ENCODE assay signal across 15 cellular contexts in genomic region chr15:100042558-100042957, GRCh38.
A peak's percentile ranks its signal among the peaks of the same experiment; 100 is the strongest.
DNase-seq lines count a peak whose midpoint lies in the region; ATAC-seq, FAIRE-seq and TF ChIP-seq lines count a peak whose summit lies in the region.
"Had no signal": no experiment of that assay in that cellular context is flagged by ENCODE, and none has a peak within 500 bp of the region (broad histone marks: within the 10 kb centered on the region; RNA-seq: fewer than 3 reads in every experiment).

No MANE protein-coding gene starts in this region.

- DNase-seq in HK-2 (ENCODE audit: unreplicated experiment), result peak; percentile 6
- peak; percentile 37 for DNase-seq in RCC 7860 (ENCODE audit: low spot score)
- peak; percentile 38 for DNase-seq in epithelial cell of esophagus (ENCODE audit: low read depth)
- DNase-seq in psoas muscle, result peak in 1 of 2 donors; percentile 66
- no peak for DNase-seq in NCI-H146 treated with DMSO at 0.1 percent for 48 hours (lab: John Stamatoyannopoulos, UW; ENCODE audit: unreplicated experiment)
- DNase-seq in ACHN, result no peak
- DNase-seq in stimulated activated CD4-positive, alpha-beta T cell treated with anti-CD3 and anti-CD28 coated beads, Interleukin-1b, Interleukin-23, amount 100 ng/mL, for 48 hours, result no peak
- DNase-seq: activated CD4-positive, alpha-beta T cell treated with anti-CD3 and anti-CD28 coated beads, Interleukin-2, amount 50 U/mL, for 1 hour; GF-D8; right lobe of liver; RPMI8226; stimulated activated naive CD8-positive, alpha-beta T cell treated with anti-CD3 and anti-CD28 coated beads, Interleukin-15, Interleukin-2, amounts not matched to agents 100 U/mL and 50 U/mL, for 24 hours; T-helper 17 cell had no signal

- H3K9me3 ChIP-seq in psoas muscle, result no peaks in the 10 kb centered on the region
- H3K9me3 ChIP-seq: right lobe of liver had no signal

- WGBS in psoas muscle, 3 donors, result 46 to 73% (median 57%) methylated on average over 5 of the region's 5 CpGs

- no peak for TF ChIP-seq CTCF in epithelial cell of esophagus (IDR thresholded peaks at IDR 0.05; ENCODE audit: insufficient read depth, low read depth, low read length, missing control alignments)
- no peak for TF ChIP-seq CTCF in psoas muscle (IDR thresholded peaks at IDR 0.05)

- in situ Hi-C loops in ACHN (cut with HindIII; ENCODE audit: low pct_ligation_motif_present, low pct_unique_long_range_greater_than_20kb, low sequenced_read_pairs), result no loop called here

- H3K27ac ChIP-seq in psoas muscle, result peak overlapping the region; percentile 70
- H3K27ac ChIP-seq: HL-60, right lobe of liver had no signal

- peaks cover 0 to 3% of the 10 kb centered on the region in 2 donors for H3K36me3 ChIP-seq in psoas muscle (ENCODE audit: insufficient read depth in 1 of 2, low read depth in 1 of 2)

- no peak for FAIRE-seq in RCC 7860 (lab: Jason Lieb, UNC)

- intact Hi-C loops in psoas muscle (cut with DNase I), result loop anchor here in 1 of 2 donors (10.0 kb wide), 1 partner anchor 768 kb away; no protein-coding TSS in a partner anchor

- H3K4me3 ChIP-seq in epithelial cell of esophagus (ENCODE audit: low read length) (no peak overlapping the region), psoas muscle (peak overlapping the region; percentile 43)
- H3K4me3 ChIP-seq: right lobe of liver had no signal

- ATAC-seq in psoas muscle (peak; percentile 88 to 96 (median 91)), HG03025 (IDR thresholded peaks at IDR 0.05; ENCODE audit: low FRiP score, unreplicated experiment) (no peak)
- ATAC-seq: stimulated activated naive CD8-positive, alpha-beta T cell treated with anti-CD3 and anti-CD28 coated beads, Interleukin-15, Interleukin-2, amounts not matched to agents 100 U/mL and 50 U/mL, for 24 hours; T-helper 17 cell had no signal

- H3K4me1 ChIP-seq in psoas muscle, result peaks cover 19% of the 10 kb centered on the region

- no peaks in the 10 kb centered on the region for H3K27me3 ChIP-seq in psoas muscle (ENCODE audit: insufficient read depth in 3 of 3, low read length in 2 of 3)
- H3K27me3 ChIP-seq: right lobe of liver had no signal

Comparison
In these comparisons a context has a peak if more than half of its experiments do, and no peak if none do; other contexts are left out.
1. DNase-seq: peak in HK-2 (single experiment), RCC 7860 (single experiment) and epithelial cell of esophagus (single experiment); none in NCI-H146 treated with DMSO at 0.1 percent for 48 hours (single experiment), ACHN (single experiment) and stimulated activated CD4-positive, alpha-beta T cell treated with anti-CD3 and anti-CD28 coated beads, Interleukin-1b, Interleukin-23, amount 100 ng/mL, for 48 hours (single experiment).